1 cellular context compared by ENCODE assay signal in genomic region chr20:47202765-47203667, GRCh38.
TF ChIP-seq lines count a peak whose summit lies in the region.

No MANE protein-coding gene starts in this region.

TF ChIP-seq in K562, 482 proteins besides CTCF, POLR2A, EP300 and RAD21:
- no peak for TF ChIP-seq HOXB6 (CRISPR knock-in tag; IDR thresholded peaks at IDR 0.05; ENCODE audit: borderline replicate concordance)
- no peak for TF ChIP-seq ZNF133 (CRISPR knock-in tag; IDR thresholded peaks at IDR 0.05)
- TF ChIP-seq MYBL2 (IDR thresholded peaks at IDR 0.05; ENCODE audit: low read depth) = no peak
- TF ChIP-seq MYBL2 (CRISPR knock-in tag; IDR thresholded peaks at IDR 0.05; ENCODE audit: borderline replicate concordance) = no peak
- no peak for TF ChIP-seq HBP1 (CRISPR knock-in tag; IDR thresholded peaks at IDR 0.05)
- TF ChIP-seq SPI1 (IDR thresholded peaks at IDR 0.05; ENCODE audit: borderline replicate concordance, low read depth, low read length) = peak; percentile 79
- no peak for TF ChIP-seq RBM34 (IDR thresholded peaks at IDR 0.05; ENCODE audit: borderline replicate concordance, insufficient read depth, low read length)
- no peak for TF ChIP-seq ZNF280B (CRISPR knock-in tag; IDR thresholded peaks at IDR 0.05)
- no peak for TF ChIP-seq CBFA2T2 (conservative IDR thresholded peaks at IDR 0.05)
- no peak for TF ChIP-seq ATF3 (IDR thresholded peaks at IDR 0.05)
- TF ChIP-seq ATF3 (CRISPR knock-in tag; conservative IDR thresholded peaks at IDR 0.05) = no peak
- TF ChIP-seq ZFP36 (IDR thresholded peaks at IDR 0.05; ENCODE audit: low read depth, low read length, partially characterized antibody) = peak; percentile 43
- no peak for TF ChIP-seq KDM2B (CRISPR knock-in tag; IDR thresholded peaks at IDR 0.05)
- TF ChIP-seq KHSRP (IDR thresholded peaks at IDR 0.05) = no peak
- peak in 1 of 3 experiments; percentile 42; a peak in 1 of 6 replicates for TF ChIP-seq ZBTB11 (CRISPR knock-in tag; IDR thresholded peaks at IDR 0.05)
- TF ChIP-seq BCL6 (CRISPR knock-in tag; IDR thresholded peaks at IDR 0.05) = no peak
- peak; percentile 85 for TF ChIP-seq ZNF431 (CRISPR knock-in tag; IDR thresholded peaks at IDR 0.05)
- no peak for TF ChIP-seq SRSF1 (IDR thresholded peaks at IDR 0.05; ENCODE audit: low read depth, low read length)
- TF ChIP-seq SNAPC5 (CRISPR knock-in tag; IDR thresholded peaks at IDR 0.05) = no peak
- peak; percentile 89 for TF ChIP-seq ZNF12 (CRISPR knock-in tag; IDR thresholded peaks at IDR 0.05)
- no peak for TF ChIP-seq ZBTB17 (CRISPR knock-in tag; IDR thresholded peaks at IDR 0.05)
- no peak for TF ChIP-seq C11orf30 (IDR thresholded peaks at IDR 0.05; ENCODE audit: low read depth)
- TF ChIP-seq CBFA2T3 (IDR thresholded peaks at IDR 0.05) = peak; percentile 29; the same call in 1 of the 2 replicates
- TF ChIP-seq VEZF1 (CRISPR knock-in tag; IDR thresholded peaks at IDR 0.05) = peak; percentile 28; the same call in 1 of the 2 replicates
- no peak for TF ChIP-seq HDAC3 (IDR thresholded peaks at IDR 0.05; ENCODE audit: borderline replicate concordance, partially characterized antibody)
- no peak for TF ChIP-seq THAP12 (CRISPR knock-in tag; IDR thresholded peaks at IDR 0.05)
- TF ChIP-seq E4F1 (CRISPR knock-in tag; IDR thresholded peaks at IDR 0.05; ENCODE audit: borderline replicate concordance) = no peak
- no peak for TF ChIP-seq CEBPB (tag; IDR thresholded peaks at IDR 0.05)
- no peak for TF ChIP-seq ZBTB33 (CRISPR knock-in tag; IDR thresholded peaks at IDR 0.05)
- TF ChIP-seq ZC3H8 (IDR thresholded peaks at IDR 0.05) = no peak
